In genomic region chr3:117997201-117998049, GRCh38 we compare ENCODE assay signal across 8 cellular contexts.
DNase-seq lines count a peak whose midpoint lies in the region; ATAC-seq lines count a peak whose summit lies in the region.

No MANE protein-coding gene starts in this region.

- H3K27ac Mint-ChIP-seq in stimulated activated memory B cell treated with anti-CD40 and anti-IgM and Interleukin-4, amounts not matched to agents 10 μg/mL and 1 μg/mL and 100 μg/mL, for 72 hours: no peak overlapping the region

- H3K4me1 Mint-ChIP-seq in stimulated activated memory B cell treated with anti-CD40 and anti-IgM and Interleukin-4, amounts not matched to agents 10 μg/mL and 1 μg/mL and 100 μg/mL, for 72 hours: no peaks in the 10 kb centered on the region

- DNase-seq in COLO829 (ENCODE audit: low spot score) (peak; percentile 71), NCI-H226 (peak; percentile 12), midbrain (lab: John Stamatoyannopoulos, UW) (peak; percentile 91)
- peak; percentile 56 to 65 for DNase-seq in activated CD4-positive, alpha-beta T cell treated with anti-CD3 and anti-CD28 coated beads, Interleukin-2, amount 50 U/mL, for 48 hours

- ATAC-seq in GM19438 (IDR thresholded peaks at IDR 0.05; ENCODE audit: low read depth, unreplicated experiment) (peak; percentile 100), HG03442 (IDR thresholded peaks at IDR 0.05; ENCODE audit: unreplicated experiment) (peak; percentile 99), esophagus mucosa (peak; percentile 86)
- ATAC-seq in stimulated activated memory B cell treated with anti-CD40 and anti-IgM and Interleukin-4, amounts not matched to agents 10 μg/mL and 1 μg/mL and 100 μg/mL, for 72 hours: peak; percentile 58

- H3K27me3 Mint-ChIP-seq in stimulated activated memory B cell treated with anti-CD40 and anti-IgM and Interleukin-4, amounts not matched to agents 10 μg/mL and 1 μg/mL and 100 μg/mL, for 72 hours: no peaks in the 10 kb centered on the region

- H3K4me3 Mint-ChIP-seq in stimulated activated memory B cell treated with anti-CD40 and anti-IgM and Interleukin-4, amounts not matched to agents 10 μg/mL and 1 μg/mL and 100 μg/mL, for 72 hours: no peak overlapping the region

- no peaks in the 10 kb centered on the region for H3K36me3 Mint-ChIP-seq in stimulated activated memory B cell treated with anti-CD40 and anti-IgM and Interleukin-4, amounts not matched to agents 10 μg/mL and 1 μg/mL and 100 μg/mL, for 72 hours

- no peaks in the 10 kb centered on the region for H3K9me3 Mint-ChIP-seq in stimulated activated memory B cell treated with anti-CD40 and anti-IgM and Interleukin-4, amounts not matched to agents 10 μg/mL and 1 μg/mL and 100 μg/mL, for 72 hours

Comparison
In these comparisons a context has a peak if more than half of its experiments do, and no peak if none do; other contexts are left out.
1. Peak in every context shown above with its lines: DNase-seq and ATAC-seq.
2. DNase-seq: peak in every context shown above with its lines; median percentile 91 in midbrain; 71 in COLO829; 60 in activated CD4-positive, alpha-beta T cell treated with anti-CD3 and anti-CD28 coated beads, Interleukin-2, amount 50 U/mL, for 48 hours; 12 in NCI-H226.